1 cellular context compared by ENCODE assay signal in the genomic region with DNA sequence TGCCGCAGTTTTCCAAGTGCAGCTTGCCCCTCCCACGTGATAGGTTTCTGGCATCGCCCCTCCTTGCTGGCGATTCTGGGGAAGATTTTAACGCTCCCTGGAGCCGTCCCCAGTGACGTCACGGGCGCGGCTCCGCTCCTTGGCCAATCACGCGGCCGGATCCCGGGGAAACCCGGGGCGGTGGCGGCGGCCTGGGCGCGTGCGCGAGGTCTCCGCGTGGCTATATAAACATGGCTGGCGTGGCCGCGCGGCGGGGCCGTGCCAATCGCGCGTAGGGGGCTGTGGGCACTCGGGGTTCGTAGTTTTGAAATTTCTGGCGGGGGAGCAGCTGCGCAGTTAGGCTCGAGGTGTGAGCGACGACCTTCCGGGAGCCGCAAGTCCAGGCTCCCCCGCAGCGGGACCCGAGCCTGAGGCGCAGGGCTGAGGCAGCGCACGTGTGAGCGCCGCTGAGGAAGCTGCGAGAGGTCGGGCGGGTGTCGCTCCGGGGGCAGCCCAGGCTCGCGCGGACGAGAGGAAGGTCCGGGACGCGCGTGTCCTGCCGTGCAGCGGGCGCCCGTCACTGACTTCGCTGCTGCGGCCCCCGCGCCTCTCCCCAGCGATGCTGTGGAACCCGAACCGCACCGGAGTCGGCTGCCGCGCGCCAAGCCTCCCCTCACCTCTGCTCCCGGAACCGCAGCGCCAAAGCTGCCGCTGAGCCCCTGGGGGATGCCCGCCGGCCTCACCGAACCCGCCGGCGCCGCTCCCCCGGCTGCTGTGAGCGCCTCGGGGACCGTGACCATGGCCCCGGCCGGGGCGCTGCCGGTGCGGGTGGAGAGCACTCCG.
TF ChIP-seq lines count a peak whose summit lies in the region.

A gene with protein sequence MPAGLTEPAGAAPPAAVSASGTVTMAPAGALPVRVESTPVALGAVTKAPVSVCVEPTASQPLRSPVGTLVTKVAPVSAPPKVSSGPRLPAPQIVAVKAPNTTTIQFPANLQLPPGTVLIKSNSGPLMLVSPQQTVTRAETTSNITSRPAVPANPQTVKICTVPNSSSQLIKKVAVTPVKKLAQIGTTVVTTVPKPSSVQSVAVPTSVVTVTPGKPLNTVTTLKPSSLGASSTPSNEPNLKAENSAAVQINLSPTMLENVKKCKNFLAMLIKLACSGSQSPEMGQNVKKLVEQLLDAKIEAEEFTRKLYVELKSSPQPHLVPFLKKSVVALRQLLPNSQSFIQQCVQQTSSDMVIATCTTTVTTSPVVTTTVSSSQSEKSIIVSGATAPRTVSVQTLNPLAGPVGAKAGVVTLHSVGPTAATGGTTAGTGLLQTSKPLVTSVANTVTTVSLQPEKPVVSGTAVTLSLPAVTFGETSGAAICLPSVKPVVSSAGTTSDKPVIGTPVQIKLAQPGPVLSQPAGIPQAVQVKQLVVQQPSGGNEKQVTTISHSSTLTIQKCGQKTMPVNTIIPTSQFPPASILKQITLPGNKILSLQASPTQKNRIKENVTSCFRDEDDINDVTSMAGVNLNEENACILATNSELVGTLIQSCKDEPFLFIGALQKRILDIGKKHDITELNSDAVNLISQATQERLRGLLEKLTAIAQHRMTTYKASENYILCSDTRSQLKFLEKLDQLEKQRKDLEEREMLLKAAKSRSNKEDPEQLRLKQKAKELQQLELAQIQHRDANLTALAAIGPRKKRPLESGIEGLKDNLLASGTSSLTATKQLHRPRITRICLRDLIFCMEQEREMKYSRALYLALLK (plus strand): TSS at position 217 of the 822 bp plus-strand sequence. CDS start 489 bp downstream, at position 706.

TF ChIP-seq in HepG2, 621 proteins besides CTCF, POLR2A, EP300 and RAD21 (continued from another document and continues in another):
- TF ChIP-seq, protein P1, sequence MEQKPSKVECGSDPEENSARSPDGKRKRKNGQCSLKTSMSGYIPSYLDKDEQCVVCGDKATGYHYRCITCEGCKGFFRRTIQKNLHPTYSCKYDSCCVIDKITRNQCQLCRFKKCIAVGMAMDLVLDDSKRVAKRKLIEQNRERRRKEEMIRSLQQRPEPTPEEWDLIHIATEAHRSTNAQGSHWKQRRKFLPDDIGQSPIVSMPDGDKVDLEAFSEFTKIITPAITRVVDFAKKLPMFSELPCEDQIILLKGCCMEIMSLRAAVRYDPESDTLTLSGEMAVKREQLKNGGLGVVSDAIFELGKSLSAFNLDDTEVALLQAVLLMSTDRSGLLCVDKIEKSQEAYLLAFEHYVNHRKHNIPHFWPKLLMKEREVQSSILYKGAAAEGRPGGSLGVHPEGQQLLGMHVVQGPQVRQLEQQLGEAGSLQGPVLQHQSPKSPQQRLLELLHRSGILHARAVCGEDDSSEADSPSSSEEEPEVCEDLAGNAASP (CRISPR knock-in tag; IDR thresholded peaks at IDR 0.05; ENCODE audit: borderline replicate concordance), result no peak
- TF ChIP-seq RFXAP (CRISPR knock-in tag; IDR thresholded peaks at IDR 0.05; ENCODE audit: borderline replicate concordance), result 0 out of 2 replicates have a peak, but pooled peaks have one; percentile 51
- TF ChIP-seq SYNCRIP (IDR thresholded peaks at IDR 0.05; ENCODE audit: insufficient read depth, low read depth, low read length), result no peak
- TF ChIP-seq, protein P2, sequence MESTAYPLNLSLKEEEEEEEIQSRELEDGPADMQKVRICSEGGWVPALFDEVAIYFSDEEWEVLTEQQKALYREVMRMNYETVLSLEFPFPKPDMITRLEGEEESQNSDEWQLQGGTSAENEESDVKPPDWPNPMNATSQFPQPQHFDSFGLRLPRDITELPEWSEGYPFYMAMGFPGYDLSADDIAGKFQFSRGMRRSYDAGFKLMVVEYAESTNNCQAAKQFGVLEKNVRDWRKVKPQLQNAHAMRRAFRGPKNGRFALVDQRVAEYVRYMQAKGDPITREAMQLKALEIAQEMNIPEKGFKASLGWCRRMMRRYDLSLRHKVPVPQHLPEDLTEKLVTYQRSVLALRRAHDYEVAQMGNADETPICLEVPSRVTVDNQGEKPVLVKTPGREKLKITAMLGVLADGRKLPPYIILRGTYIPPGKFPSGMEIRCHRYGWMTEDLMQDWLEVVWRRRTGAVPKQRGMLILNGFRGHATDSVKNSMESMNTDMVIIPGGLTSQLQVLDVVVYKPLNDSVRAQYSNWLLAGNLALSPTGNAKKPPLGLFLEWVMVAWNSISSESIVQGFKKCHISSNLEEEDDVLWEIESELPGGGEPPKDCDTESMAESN (CRISPR knock-in tag; conservative IDR thresholded peaks at IDR 0.05), result 0 out of 2 replicates have a peak, but pooled peaks have one; percentile 43
- TF ChIP-seq AGO2 (optimal IDR thresholded peaks at IDR 0.05; ENCODE audit: low read depth, low read length), result no peak
- TF ChIP-seq ZNF709 (CRISPR knock-in tag; IDR thresholded peaks at IDR 0.05), result peak; percentile 61; the same call in 1 of the 2 replicates
- peak; percentile 30; the same call in 1 of the 2 replicates for TF ChIP-seq KDM2A (CRISPR knock-in tag; IDR thresholded peaks at IDR 0.05; ENCODE audit: borderline replicate concordance, low read depth)
- peak; percentile 46; the same call in 1 of the 2 replicates for TF ChIP-seq CREM (IDR thresholded peaks at IDR 0.05)
- TF ChIP-seq CREM (CRISPR knock-in tag; IDR thresholded peaks at IDR 0.05), result no peak
- no peak for TF ChIP-seq SRY (CRISPR knock-in tag; IDR thresholded peaks at IDR 0.05)
- TF ChIP-seq, protein P3, sequence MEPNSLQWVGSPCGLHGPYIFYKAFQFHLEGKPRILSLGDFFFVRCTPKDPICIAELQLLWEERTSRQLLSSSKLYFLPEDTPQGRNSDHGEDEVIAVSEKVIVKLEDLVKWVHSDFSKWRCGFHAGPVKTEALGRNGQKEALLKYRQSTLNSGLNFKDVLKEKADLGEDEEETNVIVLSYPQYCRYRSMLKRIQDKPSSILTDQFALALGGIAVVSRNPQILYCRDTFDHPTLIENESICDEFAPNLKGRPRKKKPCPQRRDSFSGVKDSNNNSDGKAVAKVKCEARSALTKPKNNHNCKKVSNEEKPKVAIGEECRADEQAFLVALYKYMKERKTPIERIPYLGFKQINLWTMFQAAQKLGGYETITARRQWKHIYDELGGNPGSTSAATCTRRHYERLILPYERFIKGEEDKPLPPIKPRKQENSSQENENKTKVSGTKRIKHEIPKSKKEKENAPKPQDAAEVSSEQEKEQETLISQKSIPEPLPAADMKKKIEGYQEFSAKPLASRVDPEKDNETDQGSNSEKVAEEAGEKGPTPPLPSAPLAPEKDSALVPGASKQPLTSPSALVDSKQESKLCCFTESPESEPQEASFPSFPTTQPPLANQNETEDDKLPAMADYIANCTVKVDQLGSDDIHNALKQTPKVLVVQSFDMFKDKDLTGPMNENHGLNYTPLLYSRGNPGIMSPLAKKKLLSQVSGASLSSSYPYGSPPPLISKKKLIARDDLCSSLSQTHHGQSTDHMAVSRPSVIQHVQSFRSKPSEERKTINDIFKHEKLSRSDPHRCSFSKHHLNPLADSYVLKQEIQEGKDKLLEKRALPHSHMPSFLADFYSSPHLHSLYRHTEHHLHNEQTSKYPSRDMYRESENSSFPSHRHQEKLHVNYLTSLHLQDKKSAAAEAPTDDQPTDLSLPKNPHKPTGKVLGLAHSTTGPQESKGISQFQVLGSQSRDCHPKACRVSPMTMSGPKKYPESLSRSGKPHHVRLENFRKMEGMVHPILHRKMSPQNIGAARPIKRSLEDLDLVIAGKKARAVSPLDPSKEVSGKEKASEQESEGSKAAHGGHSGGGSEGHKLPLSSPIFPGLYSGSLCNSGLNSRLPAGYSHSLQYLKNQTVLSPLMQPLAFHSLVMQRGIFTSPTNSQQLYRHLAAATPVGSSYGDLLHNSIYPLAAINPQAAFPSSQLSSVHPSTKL (CRISPR knock-in tag; IDR thresholded peaks at IDR 0.05), result peak; percentile 31; the same call in 1 of the 2 replicates
- TF ChIP-seq MAZ (IDR thresholded peaks at IDR 0.05; ENCODE audit: borderline replicate concordance, low read depth, low read length), result no peak
- TF ChIP-seq MAZ (CRISPR knock-in tag; IDR thresholded peaks at IDR 0.05; ENCODE audit: low read depth), result no peak
- TF ChIP-seq IKZF4 (CRISPR knock-in tag; IDR thresholded peaks at IDR 0.05; ENCODE audit: borderline replicate concordance, low read depth, not compliant biosample characterization), result no peak
- TF ChIP-seq ZNF564 (CRISPR knock-in tag; IDR thresholded peaks at IDR 0.05), result peak; percentile 48; the same call in 1 of the 2 replicates
- TF ChIP-seq, protein P4, sequence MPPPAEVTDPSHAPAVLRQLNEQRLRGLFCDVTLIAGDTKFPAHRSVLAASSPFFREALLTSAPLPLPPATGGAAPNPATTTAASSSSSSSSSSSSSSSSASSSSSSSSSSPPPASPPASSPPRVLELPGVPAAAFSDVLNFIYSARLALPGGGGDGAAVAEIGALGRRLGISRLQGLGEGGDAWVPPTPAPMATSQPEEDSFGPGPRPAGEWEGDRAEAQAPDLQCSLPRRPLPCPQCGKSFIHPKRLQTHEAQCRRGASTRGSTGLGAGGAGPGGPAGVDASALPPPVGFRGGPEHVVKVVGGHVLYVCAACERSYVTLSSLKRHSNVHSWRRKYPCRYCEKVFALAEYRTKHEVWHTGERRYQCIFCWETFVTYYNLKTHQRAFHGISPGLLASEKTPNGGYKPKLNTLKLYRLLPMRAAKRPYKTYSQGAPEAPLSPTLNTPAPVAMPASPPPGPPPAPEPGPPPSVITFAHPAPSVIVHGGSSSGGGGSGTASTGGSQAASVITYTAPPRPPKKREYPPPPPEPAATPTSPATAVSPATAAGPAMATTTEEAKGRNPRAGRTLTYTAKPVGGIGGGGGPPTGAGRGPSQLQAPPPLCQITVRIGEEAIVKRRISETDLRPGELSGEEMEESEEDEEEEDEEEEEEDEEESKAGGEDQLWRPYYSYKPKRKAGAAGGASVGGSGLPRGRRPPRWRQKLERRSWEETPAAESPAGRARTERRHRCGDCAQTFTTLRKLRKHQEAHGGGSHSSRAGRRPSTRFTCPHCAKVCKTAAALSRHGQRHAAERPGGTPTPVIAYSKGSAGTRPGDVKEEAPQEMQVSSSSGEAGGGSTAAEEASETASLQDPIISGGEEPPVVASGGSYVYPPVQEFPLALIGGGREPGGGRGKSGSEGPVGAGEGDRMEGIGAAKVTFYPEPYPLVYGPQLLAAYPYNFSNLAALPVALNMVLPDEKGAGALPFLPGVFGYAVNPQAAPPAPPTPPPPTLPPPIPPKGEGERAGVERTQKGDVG (CRISPR knock-in tag; IDR thresholded peaks at IDR 0.05; ENCODE audit: borderline replicate concordance), result no peak
- TF ChIP-seq, protein P5, sequence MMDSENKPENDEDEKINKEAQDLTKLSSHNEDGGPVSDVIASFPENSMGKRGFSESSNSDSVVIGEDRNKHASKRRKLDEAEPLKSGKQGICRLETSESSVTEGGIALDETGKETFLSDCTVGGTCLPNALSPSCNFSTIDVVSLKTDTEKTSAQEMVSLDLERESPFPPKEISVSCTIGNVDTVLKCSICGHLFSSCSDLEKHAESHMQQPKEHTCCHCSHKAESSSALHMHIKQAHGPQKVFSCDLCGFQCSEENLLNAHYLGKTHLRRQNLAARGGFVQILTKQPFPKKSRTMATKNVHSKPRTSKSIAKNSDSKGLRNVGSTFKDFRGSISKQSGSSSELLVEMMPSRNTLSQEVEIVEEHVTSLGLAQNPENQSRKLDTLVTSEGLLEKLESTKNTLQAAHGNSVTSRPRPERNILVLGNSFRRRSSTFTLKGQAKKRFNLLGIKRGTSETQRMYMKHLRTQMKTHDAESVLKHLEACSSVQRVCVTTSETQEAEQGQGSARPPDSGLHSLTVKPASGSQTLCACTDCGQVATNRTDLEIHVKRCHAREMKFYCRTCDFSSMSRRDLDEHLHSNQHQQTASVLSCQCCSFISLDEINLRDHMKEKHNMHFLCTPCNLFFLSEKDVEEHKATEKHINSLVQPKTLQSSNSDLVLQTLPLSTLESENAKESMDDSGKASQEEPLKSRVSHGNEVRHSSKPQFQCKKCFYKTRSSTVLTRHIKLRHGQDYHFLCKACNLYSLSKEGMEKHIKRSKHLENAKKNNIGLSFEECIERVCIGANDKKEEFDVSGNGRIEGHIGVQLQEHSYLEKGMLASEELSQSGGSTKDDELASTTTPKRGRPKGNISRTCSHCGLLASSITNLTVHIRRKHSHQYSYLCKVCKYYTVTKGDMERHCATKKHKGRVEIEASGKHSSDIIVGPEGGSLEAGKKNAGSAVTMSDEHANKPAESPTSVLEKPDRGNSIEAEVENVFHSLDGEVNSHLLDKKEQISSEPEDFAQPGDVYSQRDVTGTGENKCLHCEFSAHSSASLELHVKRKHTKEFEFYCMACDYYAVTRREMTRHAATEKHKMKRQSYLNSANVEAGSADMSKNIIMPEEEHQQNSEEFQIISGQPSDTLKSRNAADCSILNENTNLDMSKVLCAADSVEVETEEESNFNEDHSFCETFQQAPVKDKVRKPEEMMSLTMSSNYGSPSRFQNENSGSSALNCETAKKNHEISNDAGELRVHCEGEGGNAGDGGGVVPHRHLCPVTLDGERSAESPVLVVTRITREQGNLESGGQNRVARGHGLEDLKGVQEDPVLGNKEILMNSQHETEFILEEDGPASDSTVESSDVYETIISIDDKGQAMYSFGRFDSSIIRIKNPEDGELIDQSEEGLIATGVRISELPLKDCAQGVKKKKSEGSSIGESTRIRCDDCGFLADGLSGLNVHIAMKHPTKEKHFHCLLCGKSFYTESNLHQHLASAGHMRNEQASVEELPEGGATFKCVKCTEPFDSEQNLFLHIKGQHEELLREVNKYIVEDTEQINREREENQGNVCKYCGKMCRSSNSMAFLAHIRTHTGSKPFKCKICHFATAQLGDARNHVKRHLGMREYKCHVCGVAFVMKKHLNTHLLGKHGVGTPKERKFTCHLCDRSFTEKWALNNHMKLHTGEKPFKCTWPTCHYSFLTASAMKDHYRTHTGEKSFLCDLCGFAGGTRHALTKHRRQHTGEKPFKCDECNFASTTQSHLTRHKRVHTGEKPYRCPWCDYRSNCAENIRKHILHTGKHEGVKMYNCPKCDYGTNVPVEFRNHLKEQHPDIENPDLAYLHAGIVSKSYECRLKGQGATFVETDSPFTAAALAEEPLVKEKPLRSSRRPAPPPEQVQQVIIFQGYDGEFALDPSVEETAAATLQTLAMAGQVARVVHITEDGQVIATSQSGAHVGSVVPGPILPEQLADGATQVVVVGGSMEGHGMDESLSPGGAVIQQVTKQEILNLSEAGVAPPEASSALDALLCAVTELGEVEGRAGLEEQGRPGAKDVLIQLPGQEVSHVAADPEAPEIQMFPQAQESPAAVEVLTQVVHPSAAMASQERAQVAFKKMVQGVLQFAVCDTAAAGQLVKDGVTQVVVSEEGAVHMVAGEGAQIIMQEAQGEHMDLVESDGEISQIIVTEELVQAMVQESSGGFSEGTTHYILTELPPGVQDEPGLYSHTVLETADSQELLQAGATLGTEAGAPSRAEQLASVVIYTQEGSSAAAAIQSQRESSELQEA (CRISPR knock-in tag; IDR thresholded peaks at IDR 0.05; ENCODE audit: not compliant biosample characterization), result peak; percentile 63
- no peak for TF ChIP-seq ZC3H13 (CRISPR knock-in tag; IDR thresholded peaks at IDR 0.05)
- peak; percentile 11; the same call in 1 of the 2 replicates for TF ChIP-seq BCL6 (CRISPR knock-in tag; IDR thresholded peaks at IDR 0.05)
- TF ChIP-seq SRSF9 (IDR thresholded peaks at IDR 0.05; ENCODE audit: borderline replicate concordance, insufficient read depth, low read depth, low read length, poor library complexity, severe bottlenecking), result no peak
- TF ChIP-seq TAF15 (IDR thresholded peaks at IDR 0.05; ENCODE audit: low read depth, low read length, poor library complexity, severe bottlenecking), result no peak
- TF ChIP-seq, protein P6, sequence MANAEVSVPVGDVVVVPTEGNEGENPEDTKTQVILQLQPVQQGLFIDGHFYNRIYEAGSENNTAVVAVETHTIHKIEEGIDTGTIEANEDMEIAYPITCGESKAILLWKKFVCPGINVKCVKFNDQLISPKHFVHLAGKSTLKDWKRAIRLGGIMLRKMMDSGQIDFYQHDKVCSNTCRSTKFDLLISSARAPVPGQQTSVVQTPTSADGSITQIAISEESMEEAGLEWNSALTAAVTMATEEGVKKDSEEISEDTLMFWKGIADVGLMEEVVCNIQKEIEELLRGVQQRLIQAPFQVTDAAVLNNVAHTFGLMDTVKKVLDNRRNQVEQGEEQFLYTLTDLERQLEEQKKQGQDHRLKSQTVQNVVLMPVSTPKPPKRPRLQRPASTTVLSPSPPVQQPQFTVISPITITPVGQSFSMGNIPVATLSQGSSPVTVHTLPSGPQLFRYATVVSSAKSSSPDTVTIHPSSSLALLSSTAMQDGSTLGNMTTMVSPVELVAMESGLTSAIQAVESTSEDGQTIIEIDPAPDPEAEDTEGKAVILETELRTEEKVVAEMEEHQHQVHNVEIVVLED (CRISPR knock-in tag; IDR thresholded peaks at IDR 0.05; ENCODE audit: borderline replicate concordance), result peak; percentile 51
- TF ChIP-seq ZSCAN25 (CRISPR knock-in tag; IDR thresholded peaks at IDR 0.05), result peak; percentile 91
